In the genomic region with DNA sequence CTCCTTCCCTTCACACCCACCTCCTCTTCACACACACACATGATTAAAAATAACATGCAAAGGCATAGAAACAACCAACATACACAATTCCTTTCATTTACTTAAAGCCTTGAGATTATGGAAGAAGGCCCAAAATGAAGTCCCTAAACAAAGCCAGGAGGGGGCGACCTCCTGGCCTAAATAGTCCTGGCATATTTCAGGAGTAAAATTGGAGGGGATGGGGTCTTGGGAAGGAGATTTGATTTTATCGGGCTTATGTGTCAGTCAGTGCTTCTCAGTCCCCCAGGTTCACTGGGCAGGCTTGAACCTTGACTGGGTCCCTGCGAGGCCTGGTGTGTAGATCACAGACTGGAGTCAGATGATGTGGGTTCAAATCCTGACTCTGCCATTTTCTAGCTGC, we compare ENCODE assay signal across 14 cellular contexts.
A peak's percentile ranks its signal among the peaks of the same experiment; 100 is the strongest.
DNase-seq lines count a peak whose midpoint lies in the region; ATAC-seq and TF ChIP-seq lines count a peak whose summit lies in the region.
"Had no signal": no experiment of that assay in that cellular context is flagged by ENCODE, and none has a peak within 500 bp of the region (broad histone marks: within the 10 kb centered on the region; RNA-seq: fewer than 3 reads in every experiment).

No MANE protein-coding gene starts in this region.

- H3K36me3 ChIP-seq in BJ (ENCODE audit: control insufficient read depth, insufficient read depth, low read length): no peaks in the 10 kb centered on the region
- H3K36me3 ChIP-seq: heart left ventricle had no signal

- TF ChIP-seq CTCF in BJ (IDR thresholded peaks at IDR 0.05; ENCODE audit: insufficient read depth, low read depth, low read length) (0 out of 2 replicates have a peak, but pooled peaks have one; percentile 13), GM12874 (IDR thresholded peaks at IDR 0.05; ENCODE audit: insufficient read depth, low read depth, low read length) (peak; percentile 4; the same call in 1 of the 2 replicates), WTC11 (IDR thresholded peaks at IDR 0.05) (peak; percentile 59)

- peak; percentile 55; the same call in 1 of the 2 replicates for ATAC-seq in WTC11
- no peak for ATAC-seq in HG03135 (IDR thresholded peaks at IDR 0.05; ENCODE audit: unreplicated experiment)
- ATAC-seq in HG03520 (IDR thresholded peaks at IDR 0.05; ENCODE audit: unreplicated experiment): no peak
- ATAC-seq: heart left ventricle had no signal

- H3K27me3 Mint-ChIP-seq in WTC11 (ENCODE audit: low read depth): no peaks in the 10 kb centered on the region
- H3K27me3 Mint-ChIP-seq: activated CD4-positive, alpha-beta memory T cell treated with anti-CD3 and anti-CD28 coated beads, Interleukin-2, amount 10 ng/mL, durations not matched to agents 7 days and 5 days had no signal

- H3K36me3 Mint-ChIP-seq in WTC11: no peaks in the 10 kb centered on the region
- H3K36me3 Mint-ChIP-seq: CD14-positive monocyte had no signal

- no peaks in the 10 kb centered on the region for H3K9me3 Mint-ChIP-seq in WTC11
- H3K9me3 Mint-ChIP-seq: activated CD4-positive, alpha-beta memory T cell treated with anti-CD3 and anti-CD28 coated beads, Interleukin-2, amount 10 ng/mL, durations not matched to agents 7 days and 5 days had no signal

- no peak overlapping the region for H3K4me3 ChIP-seq in BJ (ENCODE audit: low read depth, low read length)
- H3K4me3 ChIP-seq: heart left ventricle had no signal

- CTCF ChIA-PET in BJ (lab: Yijun Ruan, JAX) (no interaction called here), WTC11 (lab: Charles Lee) (interaction anchor here (0.9 kb wide), 1 partner anchor 88 kb away, joined by 3 read pairs; no protein-coding TSS in a partner anchor)

- H3K4me3 Mint-ChIP-seq in WTC11: no peak overlapping the region
- H3K4me3 Mint-ChIP-seq: activated CD4-positive, alpha-beta memory T cell treated with anti-CD3 and anti-CD28 coated beads, Interleukin-2, amount 10 ng/mL, durations not matched to agents 7 days and 5 days; CD14-positive monocyte had no signal

- no peaks in the 10 kb centered on the region for H3K4me1 Mint-ChIP-seq in WTC11
- H3K4me1 Mint-ChIP-seq: activated CD4-positive, alpha-beta memory T cell treated with anti-CD3 and anti-CD28 coated beads, Interleukin-2, amount 10 ng/mL, durations not matched to agents 7 days and 5 days; CD14-positive monocyte had no signal

- POLR2A ChIA-PET in BJ (lab: Charles Lee): no interaction called here
- POLR2A ChIA-PET in WTC11 (lab: Charles Lee): no interaction called here

- H3K27me3 ChIP-seq in BJ (ENCODE audit: control insufficient read depth, insufficient read depth, low read length): no peaks in the 10 kb centered on the region
- H3K27me3 ChIP-seq: heart left ventricle had no signal

- no peak overlapping the region for H3K27ac Mint-ChIP-seq in WTC11
- H3K27ac Mint-ChIP-seq: activated CD4-positive, alpha-beta memory T cell treated with anti-CD3 and anti-CD28 coated beads, Interleukin-2, amount 10 ng/mL, durations not matched to agents 7 days and 5 days; CD14-positive monocyte had no signal

- intact Hi-C loops in posterior vena cava (cut with DNase I): no loop called here

- no peak for DNase-seq in BJ (ENCODE audit: low read depth)
- DNase-seq in WTC11 (ENCODE audit: low spot score): peak; percentile 20
- DNase-seq in iPS-NIHi11 (ENCODE audit: low spot score): peak; percentile 37
- DNase-seq in NCI-H2107 treated with DMSO at 0.1 percent for 48 hours (lab: John Stamatoyannopoulos, UW; ENCODE audit: unreplicated experiment): no peak
- no peak for DNase-seq in posterior vena cava (ENCODE audit: low spot score)
- DNase-seq: activated CD4-positive, alpha-beta memory T cell treated with anti-CD3 and anti-CD28 coated beads, Interleukin-2, amount 10 ng/mL, durations not matched to agents 7 days and 5 days; activated gamma-delta T cell treated with Interleukin-2 at 50 U/mL for 16 hours; heart left ventricle; NCI-H1105; NCI-H510A treated with DMSO at 0.1 percent for 48 hours had no signal

TF ChIP-seq in WTC11, 78 proteins besides CTCF, POLR2A, EP300 and RAD21 (continues in another document):
- TF ChIP-seq, protein P1, sequence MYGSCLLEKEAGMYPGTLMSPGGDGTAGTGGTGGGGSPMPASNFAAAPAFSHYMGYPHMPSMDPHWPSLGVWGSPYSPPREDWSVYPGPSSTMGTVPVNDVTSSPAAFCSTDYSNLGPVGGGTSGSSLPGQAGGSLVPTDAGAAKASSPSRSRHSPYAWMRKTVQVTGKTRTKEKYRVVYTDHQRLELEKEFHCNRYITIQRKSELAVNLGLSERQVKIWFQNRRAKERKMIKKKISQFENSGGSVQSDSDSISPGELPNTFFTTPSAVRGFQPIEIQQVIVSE (CRISPR knock-in tag; IDR thresholded peaks at IDR 0.05; ENCODE audit: borderline replicate concordance): no peak
- TF ChIP-seq TEAD1 (CRISPR knock-in tag; IDR thresholded peaks at IDR 0.05) (no peak), NR2C2 (CRISPR knock-in tag; IDR thresholded peaks at IDR 0.05) (no peak), SOX15 (CRISPR knock-in tag; IDR thresholded peaks at IDR 0.05) (no peak), ZNF416 (CRISPR knock-in tag; IDR thresholded peaks at IDR 0.05) (no peak), NFE2L1 (CRISPR knock-in tag; IDR thresholded peaks at IDR 0.05) (no peak)
- TF ChIP-seq, protein P2, sequence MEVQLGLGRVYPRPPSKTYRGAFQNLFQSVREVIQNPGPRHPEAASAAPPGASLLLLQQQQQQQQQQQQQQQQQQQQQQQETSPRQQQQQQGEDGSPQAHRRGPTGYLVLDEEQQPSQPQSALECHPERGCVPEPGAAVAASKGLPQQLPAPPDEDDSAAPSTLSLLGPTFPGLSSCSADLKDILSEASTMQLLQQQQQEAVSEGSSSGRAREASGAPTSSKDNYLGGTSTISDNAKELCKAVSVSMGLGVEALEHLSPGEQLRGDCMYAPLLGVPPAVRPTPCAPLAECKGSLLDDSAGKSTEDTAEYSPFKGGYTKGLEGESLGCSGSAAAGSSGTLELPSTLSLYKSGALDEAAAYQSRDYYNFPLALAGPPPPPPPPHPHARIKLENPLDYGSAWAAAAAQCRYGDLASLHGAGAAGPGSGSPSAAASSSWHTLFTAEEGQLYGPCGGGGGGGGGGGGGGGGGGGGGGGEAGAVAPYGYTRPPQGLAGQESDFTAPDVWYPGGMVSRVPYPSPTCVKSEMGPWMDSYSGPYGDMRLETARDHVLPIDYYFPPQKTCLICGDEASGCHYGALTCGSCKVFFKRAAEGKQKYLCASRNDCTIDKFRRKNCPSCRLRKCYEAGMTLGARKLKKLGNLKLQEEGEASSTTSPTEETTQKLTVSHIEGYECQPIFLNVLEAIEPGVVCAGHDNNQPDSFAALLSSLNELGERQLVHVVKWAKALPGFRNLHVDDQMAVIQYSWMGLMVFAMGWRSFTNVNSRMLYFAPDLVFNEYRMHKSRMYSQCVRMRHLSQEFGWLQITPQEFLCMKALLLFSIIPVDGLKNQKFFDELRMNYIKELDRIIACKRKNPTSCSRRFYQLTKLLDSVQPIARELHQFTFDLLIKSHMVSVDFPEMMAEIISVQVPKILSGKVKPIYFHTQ (CRISPR knock-in tag; IDR thresholded peaks at IDR 0.05): no peak
- TF ChIP-seq, protein P3, sequence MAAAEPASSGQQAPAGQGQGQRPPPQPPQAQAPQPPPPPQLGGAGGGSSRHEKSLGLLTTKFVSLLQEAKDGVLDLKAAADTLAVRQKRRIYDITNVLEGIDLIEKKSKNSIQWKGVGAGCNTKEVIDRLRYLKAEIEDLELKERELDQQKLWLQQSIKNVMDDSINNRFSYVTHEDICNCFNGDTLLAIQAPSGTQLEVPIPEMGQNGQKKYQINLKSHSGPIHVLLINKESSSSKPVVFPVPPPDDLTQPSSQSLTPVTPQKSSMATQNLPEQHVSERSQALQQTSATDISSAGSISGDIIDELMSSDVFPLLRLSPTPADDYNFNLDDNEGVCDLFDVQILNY (CRISPR knock-in tag; IDR thresholded peaks at IDR 0.05): no peak
- TF ChIP-seq, protein P4, sequence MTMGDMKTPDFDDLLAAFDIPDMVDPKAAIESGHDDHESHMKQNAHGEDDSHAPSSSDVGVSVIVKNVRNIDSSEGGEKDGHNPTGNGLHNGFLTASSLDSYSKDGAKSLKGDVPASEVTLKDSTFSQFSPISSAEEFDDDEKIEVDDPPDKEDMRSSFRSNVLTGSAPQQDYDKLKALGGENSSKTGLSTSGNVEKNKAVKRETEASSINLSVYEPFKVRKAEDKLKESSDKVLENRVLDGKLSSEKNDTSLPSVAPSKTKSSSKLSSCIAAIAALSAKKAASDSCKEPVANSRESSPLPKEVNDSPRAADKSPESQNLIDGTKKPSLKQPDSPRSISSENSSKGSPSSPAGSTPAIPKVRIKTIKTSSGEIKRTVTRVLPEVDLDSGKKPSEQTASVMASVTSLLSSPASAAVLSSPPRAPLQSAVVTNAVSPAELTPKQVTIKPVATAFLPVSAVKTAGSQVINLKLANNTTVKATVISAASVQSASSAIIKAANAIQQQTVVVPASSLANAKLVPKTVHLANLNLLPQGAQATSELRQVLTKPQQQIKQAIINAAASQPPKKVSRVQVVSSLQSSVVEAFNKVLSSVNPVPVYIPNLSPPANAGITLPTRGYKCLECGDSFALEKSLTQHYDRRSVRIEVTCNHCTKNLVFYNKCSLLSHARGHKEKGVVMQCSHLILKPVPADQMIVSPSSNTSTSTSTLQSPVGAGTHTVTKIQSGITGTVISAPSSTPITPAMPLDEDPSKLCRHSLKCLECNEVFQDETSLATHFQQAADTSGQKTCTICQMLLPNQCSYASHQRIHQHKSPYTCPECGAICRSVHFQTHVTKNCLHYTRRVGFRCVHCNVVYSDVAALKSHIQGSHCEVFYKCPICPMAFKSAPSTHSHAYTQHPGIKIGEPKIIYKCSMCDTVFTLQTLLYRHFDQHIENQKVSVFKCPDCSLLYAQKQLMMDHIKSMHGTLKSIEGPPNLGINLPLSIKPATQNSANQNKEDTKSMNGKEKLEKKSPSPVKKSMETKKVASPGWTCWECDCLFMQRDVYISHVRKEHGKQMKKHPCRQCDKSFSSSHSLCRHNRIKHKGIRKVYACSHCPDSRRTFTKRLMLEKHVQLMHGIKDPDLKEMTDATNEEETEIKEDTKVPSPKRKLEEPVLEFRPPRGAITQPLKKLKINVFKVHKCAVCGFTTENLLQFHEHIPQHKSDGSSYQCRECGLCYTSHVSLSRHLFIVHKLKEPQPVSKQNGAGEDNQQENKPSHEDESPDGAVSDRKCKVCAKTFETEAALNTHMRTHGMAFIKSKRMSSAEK (CRISPR knock-in tag; IDR thresholded peaks at IDR 0.05; ENCODE audit: borderline replicate concordance): no peak
- TF ChIP-seq, protein P5, sequence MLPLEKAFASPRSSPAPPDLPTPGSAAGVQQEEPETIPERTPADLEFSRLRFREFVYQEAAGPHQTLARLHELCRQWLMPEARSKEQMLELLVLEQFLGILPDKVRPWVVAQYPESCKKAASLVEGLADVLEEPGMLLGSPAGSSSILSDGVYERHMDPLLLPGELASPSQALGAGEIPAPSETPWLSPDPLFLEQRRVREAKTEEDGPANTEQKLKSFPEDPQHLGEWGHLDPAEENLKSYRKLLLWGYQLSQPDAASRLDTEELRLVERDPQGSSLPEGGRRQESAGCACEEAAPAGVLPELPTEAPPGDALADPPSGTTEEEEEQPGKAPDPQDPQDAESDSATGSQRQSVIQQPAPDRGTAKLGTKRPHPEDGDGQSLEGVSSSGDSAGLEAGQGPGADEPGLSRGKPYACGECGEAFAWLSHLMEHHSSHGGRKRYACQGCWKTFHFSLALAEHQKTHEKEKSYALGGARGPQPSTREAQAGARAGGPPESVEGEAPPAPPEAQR (CRISPR knock-in tag; IDR thresholded peaks at IDR 0.05): no peak

Comparison
In these comparisons a context has a peak if more than half of its experiments do, and no peak if none do; other contexts are left out.
1. DNase-seq: peak in WTC11 (single experiment) and iPS-NIHi11 (single experiment); none in BJ (single experiment), NCI-H2107 treated with DMSO at 0.1 percent for 48 hours (single experiment) and posterior vena cava (single experiment).
2. CTCF ChIP-seq: peak in every context shown above with its lines; median percentile 59 in WTC11; 13 in BJ; 4 in GM12874.